In genomic region chr12:6092784-6093722, GRCh38 we compare ENCODE assay signal across 9 cellular contexts. TPM values are rescaled to one million over a fixed set of nuclear protein-coding genes. Genes with fewer than 3 reads are reported as not detected.
A peak's percentile ranks its signal among the peaks of the same experiment; 100 is the strongest.
DNase-seq lines count a peak whose midpoint lies in the region; ATAC-seq and TF ChIP-seq lines count a peak whose summit lies in the region.
"Had no signal": no experiment of that assay in that cellular context is flagged by ENCODE, and none has a peak within 500 bp of the region (broad histone marks: within the 10 kb centered on the region; RNA-seq: fewer than 3 reads in every experiment).

No MANE protein-coding gene starts in this region.

- H3K79me2 ChIP-seq in parathyroid adenoma = no peaks in the 10 kb centered on the region

- in situ Hi-C loops in Caki2 (cut with HindIII; ENCODE audit: low pct_unique_long_range_greater_than_20kb, low sequenced_read_pairs) = no loop called here

- TF ChIP-seq CTCF in epithelial cell of proximal tubule (conservative IDR thresholded peaks at IDR 0.05; ENCODE audit: low read depth, low read length) = peak; percentile 24
- TF ChIP-seq CTCF in parathyroid adenoma (IDR thresholded peaks at IDR 0.05) = no peak

- no peak overlapping the region for H3K4me3 ChIP-seq in NT2/D1 (ENCODE audit: insufficient read length, low read depth)
- peak overlapping the region; percentile 0 for H3K4me3 ChIP-seq in epithelial cell of proximal tubule (ENCODE audit: low read depth, low read length)
- no peak overlapping the region for H3K4me3 ChIP-seq in parathyroid adenoma (ENCODE audit: low read depth, low read length)

- peak overlapping the region; percentile 17 for H2AFZ ChIP-seq in parathyroid adenoma

- no peak for ATAC-seq in HG02571 (IDR thresholded peaks at IDR 0.05; ENCODE audit: unreplicated experiment)
- no peak for ATAC-seq in GM21529 (IDR thresholded peaks at IDR 0.05; ENCODE audit: unreplicated experiment)

- H3K36me3 ChIP-seq in NT2/D1 (ENCODE audit: insufficient read depth, insufficient read length, low read length) (no peaks in the 10 kb centered on the region), parathyroid adenoma (ENCODE audit: control insufficient read depth, insufficient read depth, low read length) (no peaks in the 10 kb centered on the region)

- peaks cover 20% of the 10 kb centered on the region for H3K4me1 ChIP-seq in NT2/D1 (ENCODE audit: insufficient read depth, insufficient read length)
- H3K4me1 ChIP-seq in parathyroid adenoma = peaks cover 20% of the 10 kb centered on the region

- H3K9ac ChIP-seq in NT2/D1 (ENCODE audit: insufficient read length, low read depth) = peak overlapping the region; percentile 12
- H3K9ac ChIP-seq in parathyroid adenoma = no peak overlapping the region

- no peaks in the 10 kb centered on the region for H3K9me3 ChIP-seq in NT2/D1 (ENCODE audit: insufficient read depth, low read length)
- H3K9me3 ChIP-seq in parathyroid adenoma (ENCODE audit: control insufficient read depth, low read length) = no peaks in the 10 kb centered on the region

- H3K27ac ChIP-seq in parathyroid adenoma = no peak overlapping the region

- H3K27me3 ChIP-seq in NT2/D1 (ENCODE audit: insufficient read depth, insufficient read length) = no peaks in the 10 kb centered on the region
- no peaks in the 10 kb centered on the region for H3K27me3 ChIP-seq in parathyroid adenoma (ENCODE audit: control insufficient read depth, insufficient read depth, low read length)

- DNase-seq in Caki2 (ENCODE audit: low read depth) (peak; percentile 89), NT2/D1 (ENCODE audit: low read depth, low spot score) (no peak), epithelial cell of proximal tubule (ENCODE audit: low read depth) (peak; percentile 85), NCI-H2171 (lab: John Stamatoyannopoulos, UW) (no peak), D341Med (ENCODE audit: low spot score) (no peak)
- DNase-seq: activated B cell treated with CpG ODN at 0.5 μM for 24 hours had no signal

- H3K4me2 ChIP-seq in parathyroid adenoma (ENCODE audit: low read length) = no peak overlapping the region

RNA-seq across cellular contexts. Expression of gene VWF, which starts 31.4 kb away (rescaled TPM):
- total RNA-seq in Caki2 (2014; rRNA removed; shearing (Covaris generic); ENCODE audit: low replicate concordance) = 0.07 TPM in 1 of 2 replicates, not detected in the other
- 0.06 and 0.07 TPM in 2 replicates for total RNA-seq in epithelial cell of proximal tubule
- total RNA-seq: activated B cell treated with CpG ODN at 0.5 μM for 24 hours had no signal

Comparison
In these comparisons a context has a peak if more than half of its experiments do, and no peak if none do; other contexts are left out.
1. DNase-seq: peak in Caki2 (single experiment) and epithelial cell of proximal tubule (single experiment); none in NT2/D1 (single experiment), NCI-H2171 (single experiment) and D341Med (single experiment).